In genomic region chr19:7863157-7863970, GRCh38 we compare ENCODE assay signal across 8 cellular contexts. TPM values are rescaled to one million over a fixed set of nuclear protein-coding genes. Genes with fewer than 3 reads are reported as not detected.
DNase-seq lines count a peak whose midpoint lies in the region; ATAC-seq and TF ChIP-seq lines count a peak whose summit lies in the region.
"Had no signal": no experiment of that assay in that cellular context is flagged by ENCODE, and none has a peak within 500 bp of the region (broad histone marks: within the 10 kb centered on the region; RNA-seq: fewer than 3 reads in every experiment).

No MANE protein-coding gene starts in this region.

- no peak overlapping the region for H3K4me3 ChIP-seq in osteoblast (ENCODE audit: insufficient read depth, low read length)

- H3K79me2 ChIP-seq in osteoblast (ENCODE audit: insufficient read depth, low read length) = no peaks in the 10 kb centered on the region

- H3K4me1 Mint-ChIP-seq in activated CD4-positive, alpha-beta T cell treated with anti-CD3 and anti-CD28 coated beads for 36 hours = peaks cover 14% of the 10 kb centered on the region
- peaks cover 3% of the 10 kb centered on the region for H3K4me1 Mint-ChIP-seq in chondrocyte (ENCODE audit: low read depth)

- H3K4me1 ChIP-seq in osteoblast (ENCODE audit: insufficient read depth, low read length) = no peaks in the 10 kb centered on the region

- DNase-seq in activated CD4-positive, alpha-beta T cell treated with anti-CD3 and anti-CD28 coated beads for 36 hours = peak; percentile 41
- no peak for DNase-seq in activated CD4-positive, alpha-beta T cell treated with anti-CD3 and anti-CD28 coated beads, Interleukin-2, amount 50 U/mL, for 48 hours
- peak; percentile 90 for DNase-seq in chondrocyte (ENCODE audit: low spot score)
- peak; percentile 80 for DNase-seq in osteoblast (ENCODE audit: insufficient read length, low spot score, missing footprints)
- DNase-seq in MV-4-11 (lab: John Stamatoyannopoulos, UW) = no peak
- no peak for DNase-seq in HuH-7 (ENCODE audit: low spot score)
- DNase-seq: DMS79 treated with DMSO at 0.1 percent for 48 hours, NCI-H2171 treated with DMSO at 0.1 percent for 48 hours had no signal

- no peak overlapping the region for H3K27ac ChIP-seq in osteoblast (ENCODE audit: low read depth, low read length)

- no peak for ATAC-seq in activated CD4-positive, alpha-beta T cell treated with anti-CD3 and anti-CD28 coated beads for 36 hours

- no peaks in the 10 kb centered on the region for H3K27me3 ChIP-seq in osteoblast (ENCODE audit: insufficient read depth, low read length)

- POLR2A ChIA-PET in activated CD4-positive, alpha-beta T cell treated with anti-CD3 and anti-CD28 coated beads for 36 hours (lab: Charles Lee) = no interaction called here

- intact Hi-C loops in activated CD4-positive, alpha-beta T cell treated with anti-CD3 and anti-CD28 coated beads for 36 hours (cut with DNase I, micrococcal nuclease) = no loop called here

- no peaks in the 10 kb centered on the region for H3K9me3 Mint-ChIP-seq in activated CD4-positive, alpha-beta T cell treated with anti-CD3 and anti-CD28 coated beads for 36 hours (ENCODE audit: low read depth)
- H3K9me3 Mint-ChIP-seq in chondrocyte (ENCODE audit: low read depth) = no peaks in the 10 kb centered on the region

- no peaks in the 10 kb centered on the region for H3K9me3 ChIP-seq in osteoblast (ENCODE audit: low read depth, low read length)

- H4K20me1 ChIP-seq in osteoblast (ENCODE audit: insufficient read depth, low read length) = no peaks in the 10 kb centered on the region

- no peaks in the 10 kb centered on the region for H3K36me3 Mint-ChIP-seq in activated CD4-positive, alpha-beta T cell treated with anti-CD3 and anti-CD28 coated beads for 36 hours (ENCODE audit: low read depth)
- H3K36me3 Mint-ChIP-seq in chondrocyte (ENCODE audit: low read depth) = no peaks in the 10 kb centered on the region

- TF ChIP-seq CTCF in chondrocyte (IDR thresholded peaks at IDR 0.05) = no peak
- no peak for TF ChIP-seq CTCF in osteoblast (IDR thresholded peaks at IDR 0.05; ENCODE audit: extremely low read depth, low read depth, low read length)

- no peak overlapping the region for H3K4me2 ChIP-seq in osteoblast (ENCODE audit: insufficient read depth, low read length)

- no peaks in the 10 kb centered on the region for H3K36me3 ChIP-seq in osteoblast (ENCODE audit: insufficient read depth, low read length)

- H3K27me3 Mint-ChIP-seq in activated CD4-positive, alpha-beta T cell treated with anti-CD3 and anti-CD28 coated beads for 36 hours = peaks cover 14% of the 10 kb centered on the region
- peaks cover 3% of the 10 kb centered on the region for H3K27me3 Mint-ChIP-seq in chondrocyte (ENCODE audit: low read depth)

- H3K27ac Mint-ChIP-seq in activated CD4-positive, alpha-beta T cell treated with anti-CD3 and anti-CD28 coated beads for 36 hours = no peak overlapping the region
- H3K27ac Mint-ChIP-seq in chondrocyte (ENCODE audit: unreplicated experiment) = no peak overlapping the region

- H3K4me3 Mint-ChIP-seq in activated CD4-positive, alpha-beta T cell treated with anti-CD3 and anti-CD28 coated beads for 36 hours = no peak overlapping the region
- H3K4me3 Mint-ChIP-seq in chondrocyte (ENCODE audit: unreplicated experiment) = no peak overlapping the region

- CTCF ChIA-PET in activated CD4-positive, alpha-beta T cell treated with anti-CD3 and anti-CD28 coated beads for 36 hours (lab: Charles Lee) = interaction anchor here (0.5 to 1.6 kb wide), 3 partner anchors 16 to 460 kb away, joined by 4 read pairs; no protein-coding TSS in a partner anchor

- H2AFZ ChIP-seq in osteoblast (ENCODE audit: low read length) = no peak overlapping the region

RNA-seq across cellular contexts. Expression of gene PRR36, which starts 10.8 kb away (rescaled TPM):
- under 1 TPM; 0.09 to 0.14 TPM for total RNA-seq in activated CD4-positive, alpha-beta T cell treated with anti-CD3 and anti-CD28 coated beads for 36 hours
- total RNA-seq in chondrocyte (0.22 to 0.80 TPM (median 0.38 TPM) in 3 replicates), osteoblast (under 0.01 TPM in 1 of 2 replicates, not detected in the other)

RNA-seq across cellular contexts. Expression of gene LRRC8E, which starts 24.9 kb away (rescaled TPM):
- not detected for total RNA-seq in activated CD4-positive, alpha-beta T cell treated with anti-CD3 and anti-CD28 coated beads for 36 hours
- total RNA-seq in chondrocyte = 1.9 to 6.9 TPM (median 4.8 TPM) in 3 replicates
- total RNA-seq in osteoblast = 10.5 and 17.4 TPM in 2 replicates

RNA-seq across cellular contexts. Expression of gene EVI5L, which starts 33.3 kb away (rescaled TPM):
- 1 to 10 TPM; 4.8 to 5.9 TPM for total RNA-seq in activated CD4-positive, alpha-beta T cell treated with anti-CD3 and anti-CD28 coated beads for 36 hours
- total RNA-seq in chondrocyte (27.4 to 30.6 TPM (median 28.4 TPM) in 3 replicates), osteoblast (24.8 and 26.1 TPM in 2 replicates)

RNA-seq across cellular contexts. Expression of gene MAP2K7, which starts 40.3 kb away (rescaled TPM):
- 10 to 100 TPM; 32.2 to 33.7 TPM for total RNA-seq in activated CD4-positive, alpha-beta T cell treated with anti-CD3 and anti-CD28 coated beads for 36 hours
- total RNA-seq in chondrocyte (24.4 to 27.5 TPM (median 25.7 TPM) in 3 replicates), osteoblast (12.4 and 14.8 TPM in 2 replicates)

RNA-seq across cellular contexts. Expression of gene TGFBR3L, which starts 51.3 kb away (rescaled TPM):
- 1 to 10 TPM; 2.6 to 3.2 TPM for total RNA-seq in activated CD4-positive, alpha-beta T cell treated with anti-CD3 and anti-CD28 coated beads for 36 hours
- total RNA-seq in chondrocyte = 8.1 to 11.6 TPM (median 11.2 TPM) in 3 replicates
- under 0.01 TPM in 1 of 2 replicates, not detected in the other for total RNA-seq in osteoblast

Comparison
In these comparisons a context has a peak if more than half of its experiments do, and no peak if none do; other contexts are left out.
1. DNase-seq: peak in activated CD4-positive, alpha-beta T cell treated with anti-CD3 and anti-CD28 coated beads for 36 hours (single experiment), chondrocyte (single experiment) and osteoblast (single experiment); none in activated CD4-positive, alpha-beta T cell treated with anti-CD3 and anti-CD28 coated beads, Interleukin-2, amount 50 U/mL, for 48 hours (0 of 2), MV-4-11 (single experiment) and HuH-7 (single experiment).